8 cellular contexts compared by ENCODE assay signal in the genomic region with DNA sequence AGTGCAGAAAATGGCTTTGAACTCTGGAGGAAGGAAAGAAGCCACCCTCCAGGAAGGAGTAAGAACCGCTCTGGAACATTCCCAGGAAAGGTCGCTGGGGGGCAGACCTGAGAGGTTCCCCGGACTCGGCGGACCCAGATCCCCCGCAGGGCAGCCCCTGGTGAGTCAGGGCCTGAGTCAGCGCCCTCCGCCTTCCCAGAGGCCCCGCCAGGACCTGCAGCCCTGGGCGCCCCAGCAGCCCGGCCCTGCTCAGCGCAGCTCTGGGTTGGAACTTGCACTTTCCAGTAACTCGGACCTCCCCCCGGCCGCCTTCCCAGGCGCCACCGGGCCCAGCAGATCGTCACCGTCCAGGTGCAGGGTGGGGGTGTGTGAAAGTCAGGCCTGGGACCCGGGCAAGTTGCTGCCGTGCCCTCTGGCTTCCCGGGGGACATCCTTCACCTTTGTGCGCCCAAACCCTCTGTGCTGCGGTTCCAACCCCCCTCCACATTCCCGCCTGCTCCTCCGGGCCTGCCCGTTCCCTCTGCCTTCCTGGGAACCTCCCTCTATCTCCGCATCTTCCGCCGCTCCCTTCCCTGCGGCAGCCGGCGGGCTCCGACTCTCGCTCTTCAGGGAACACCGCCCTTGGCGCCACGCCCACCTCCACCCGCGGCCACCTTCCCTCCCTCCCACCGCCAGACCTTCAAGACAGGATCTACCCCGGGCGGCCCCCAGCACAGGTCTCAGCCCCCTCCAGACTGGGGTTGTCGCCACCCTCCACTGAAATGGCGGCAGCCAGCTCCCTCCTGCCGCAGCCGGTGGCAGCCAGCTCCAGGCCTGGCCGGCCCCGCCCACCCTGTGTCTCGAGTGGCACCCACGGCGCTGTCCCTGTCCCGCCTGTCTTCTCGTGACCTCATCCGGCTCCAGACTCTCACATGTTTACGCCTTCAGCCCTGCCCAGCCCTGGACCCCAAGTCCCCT. TPM values are rescaled to one million over a fixed set of nuclear protein-coding genes. Genes with fewer than 3 reads are reported as not detected.
DNase-seq lines count a peak whose midpoint lies in the region; ATAC-seq and TF ChIP-seq lines count a peak whose summit lies in the region.

No MANE protein-coding gene starts in this region.

- peak overlapping the region; percentile 98 for H3K27ac ChIP-seq in hepatocyte

- peaks cover 19% of the 10 kb centered on the region for H3K4me1 ChIP-seq in hepatocyte (ENCODE audit: insufficient read depth)

- H3K4me2 ChIP-seq in hepatocyte: peak overlapping the region; percentile 81

- H3K4me3 ChIP-seq in astrocyte of the cerebellum (ENCODE audit: low read depth, low read length): peak overlapping the region; percentile 36
- H3K4me3 ChIP-seq in hepatocyte: peak overlapping the region; percentile 15

- H2AFZ ChIP-seq in hepatocyte: peak overlapping the region; percentile 69

- no peaks in the 10 kb centered on the region for H3K79me2 ChIP-seq in hepatocyte

- H3K36me3 ChIP-seq in hepatocyte (replicated peaks; ENCODE audit: insufficient read depth, low read depth): no peaks in the 10 kb centered on the region

- 5% methylated on average over 44 of the region's 56 CpGs for WGBS in hepatocyte (ENCODE audit: low lambda C conversion rate, missing lambda C conversion rate)

- TF ChIP-seq CTCF in GM12873 (IDR thresholded peaks at IDR 0.05; ENCODE audit: insufficient read depth, low read depth, low read length, missing control alignments) (peak; percentile 77), astrocyte of the cerebellum (IDR thresholded peaks at IDR 0.05; ENCODE audit: low read depth, low read length, missing control alignments) (peak; percentile 63), hepatocyte (IDR thresholded peaks at IDR 0.05; ENCODE audit: poor library complexity) (peak; percentile 67)

- no peaks in the 10 kb centered on the region for H3K9me3 ChIP-seq in hepatocyte (ENCODE audit: low read depth)

- no peaks in the 10 kb centered on the region for H4K20me1 ChIP-seq in hepatocyte (ENCODE audit: insufficient read depth, poor library complexity, severe bottlenecking)

- ATAC-seq in HG02642 (IDR thresholded peaks at IDR 0.05; ENCODE audit: poor library complexity, unreplicated experiment): peak; percentile 83
- no peak for ATAC-seq in GM18519 (IDR thresholded peaks at IDR 0.05; ENCODE audit: low FRiP score, unreplicated experiment)

- H3K9me2 ChIP-seq in hepatocyte (replicated peaks; ENCODE audit: insufficient read depth): no peaks in the 10 kb centered on the region

- peak; percentile 79 for DNase-seq in NCI-H1436 (lab: John Stamatoyannopoulos, UW)
- peak; percentile 69 for DNase-seq in T-helper 9 cell
- peak; percentile 81 for DNase-seq in astrocyte of the cerebellum (ENCODE audit: low read depth)
- DNase-seq in hepatocyte (ENCODE audit: low spot score): peak; percentile 98
- peak; percentile 92 for DNase-seq in retina

- in situ Hi-C loops in astrocyte of the cerebellum (cut with HindIII; ENCODE audit: low sequenced_read_pairs): loop anchor here (25.0 kb wide), 1 partner anchor 299 kb away; no protein-coding TSS in a partner anchor

- no peaks in the 10 kb centered on the region for H3K27me3 ChIP-seq in hepatocyte

RNA-seq across cellular contexts. Expression of a gene that starts 36.8 kb away (rescaled TPM):
- total RNA-seq in hepatocyte: 2.4 and 2.9 TPM in 2 replicates
- 1.9 and 2.0 TPM in 2 replicates for polyA plus RNA-seq in hepatocyte
